8 cellular contexts compared by ENCODE assay signal in the genomic region with DNA sequence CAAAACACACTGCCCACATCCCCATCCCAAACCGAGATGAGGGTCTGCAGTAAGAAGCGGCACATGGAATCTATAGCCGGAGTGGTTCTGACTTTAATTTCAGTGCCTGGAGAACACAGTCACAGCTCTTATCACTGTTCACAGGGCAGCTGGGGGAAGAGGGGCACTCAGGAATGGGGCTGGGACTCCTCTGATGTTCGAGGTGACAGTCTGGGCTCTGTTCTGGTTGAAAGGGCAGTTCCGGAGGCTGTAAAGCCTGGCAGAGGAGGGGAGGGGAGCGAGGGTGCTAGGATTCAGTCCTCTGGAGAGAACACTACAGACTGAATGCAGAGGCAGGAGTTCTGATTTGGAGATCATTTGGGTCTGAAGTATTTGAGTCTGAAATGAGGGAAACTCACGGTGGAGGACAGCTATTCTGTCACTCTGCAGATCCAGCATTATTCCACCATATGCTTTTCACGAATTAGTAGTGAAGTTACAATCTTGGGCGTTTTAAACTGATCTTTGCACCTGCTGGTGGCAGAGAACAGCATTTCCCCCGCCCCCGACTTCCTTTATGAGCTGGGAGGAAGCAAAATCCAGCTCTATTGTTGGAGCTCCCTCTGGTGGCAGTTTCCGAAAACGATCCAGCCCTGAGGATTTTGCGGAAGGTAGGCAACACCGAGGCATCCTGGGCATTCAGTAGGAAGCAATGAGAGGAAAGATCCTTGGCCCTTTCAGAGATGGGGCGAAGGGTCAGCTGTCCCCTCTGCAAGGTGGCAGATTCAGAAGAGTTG. TPM values are rescaled to one million over a fixed set of nuclear protein-coding genes. Genes with fewer than 3 reads are reported as not detected.
DNase-seq lines count a peak whose midpoint lies in the region; ATAC-seq and TF ChIP-seq lines count a peak whose summit lies in the region.

No MANE protein-coding gene starts in this region.

- no peaks in the 10 kb centered on the region for H3K9me3 ChIP-seq in OCI-LY7 (ENCODE audit: low read length)

- TF ChIP-seq CTCF in OCI-LY7 (conservative IDR thresholded peaks at IDR 0.05; ENCODE audit: low read length) (peak; percentile 89), fibroblast of mammary gland (conservative IDR thresholded peaks at IDR 0.05; ENCODE audit: control insufficient read depth, insufficient read depth, low read depth, low read length) (peak; percentile 92), nephron (IDR thresholded peaks at IDR 0.05; ENCODE audit: unreplicated experiment in 3 of 3) (peak; percentile 79 to 86 (median 83))

- no peaks in the 10 kb centered on the region for H3K79me2 ChIP-seq in OCI-LY7 (ENCODE audit: insufficient read depth, low read depth, low read length)

- CTCF ChIA-PET in OCI-LY7 (lab: Charles Lee; ENCODE audit: unreplicated experiment) = interaction anchor here (0.5 to 1.6 kb wide), 4 partner anchors 13 to 371 kb away, joined by 3 to 5 read pairs (median 3); no protein-coding TSS in a partner anchor

- H2AFZ ChIP-seq in OCI-LY7 (ENCODE audit: low read length) = peak overlapping the region; percentile 95

- no peaks in the 10 kb centered on the region for H3K9me2 ChIP-seq in OCI-LY7 (ENCODE audit: insufficient read depth, low read length)

- no peaks in the 10 kb centered on the region for H3K9me3 Mint-ChIP-seq in activated T-cell treated with anti-CD3 and anti-CD28 coated beads, Interleukin-2, amount 50 U/mL, for 4 hours
- H3K9me3 Mint-ChIP-seq in nephron = no peaks in the 10 kb centered on the region

- H3K4me3 ChIP-seq in OCI-LY7 (ENCODE audit: low read depth, low read length, poor library complexity, severe bottlenecking) (peak overlapping the region; percentile 18), fibroblast of mammary gland (ENCODE audit: control insufficient read depth, low read depth, low read length) (peak overlapping the region; percentile 37)

- intact Hi-C loops in OCI-LY7 (cut with micrococcal nuclease; ENCODE audit: unreplicated experiment) = loop anchor here (1.0 kb wide), 2 partner anchors 377 to 492 kb away; no protein-coding TSS in a partner anchor

- H4K20me1 ChIP-seq in OCI-LY7 (ENCODE audit: insufficient read depth, low read length) = no peaks in the 10 kb centered on the region

- H3K27me3 Mint-ChIP-seq in activated T-cell treated with anti-CD3 and anti-CD28 coated beads, Interleukin-2, amount 50 U/mL, for 4 hours (ENCODE audit: low read depth) = peaks cover 31% of the 10 kb centered on the region
- H3K27me3 Mint-ChIP-seq in nephron (ENCODE audit: low read depth) = peaks cover 90% of the 10 kb centered on the region

- H3K4me1 ChIP-seq in OCI-LY7 (ENCODE audit: insufficient read depth, low read length, poor library complexity, severe bottlenecking) = peaks cover 9% of the 10 kb centered on the region

- H3K4me1 Mint-ChIP-seq in activated T-cell treated with anti-CD3 and anti-CD28 coated beads, Interleukin-2, amount 50 U/mL, for 4 hours (ENCODE audit: low read depth) = peaks cover 15% of the 10 kb centered on the region
- H3K4me1 Mint-ChIP-seq in nephron = peaks cover 14% of the 10 kb centered on the region

- H3K27ac Mint-ChIP-seq in nephron = no peak overlapping the region

- no peak overlapping the region for H3K27ac ChIP-seq in OCI-LY7 (ENCODE audit: low read depth, low read length, poor library complexity, severe bottlenecking)

- no TSS peak for BruUV-seq in OCI-LY7 (replicated peaks; lab: Mats Ljungman, UMichigan)

- no peaks in the 10 kb centered on the region for H3K36me3 Mint-ChIP-seq in activated T-cell treated with anti-CD3 and anti-CD28 coated beads, Interleukin-2, amount 50 U/mL, for 4 hours (ENCODE audit: insufficient read depth)
- H3K36me3 Mint-ChIP-seq in nephron (ENCODE audit: low read depth) = no peaks in the 10 kb centered on the region

- ATAC-seq in GM21423 (IDR thresholded peaks at IDR 0.05; ENCODE audit: unreplicated experiment) = peak; percentile 84
- ATAC-seq in activated T-cell treated with anti-CD3 and anti-CD28 coated beads, Interleukin-2, amount 50 U/mL, for 4 hours = peak; percentile 82 to 84

- DNase-seq in DMS 273 (lab: John Stamatoyannopoulos, UW; ENCODE audit: unreplicated experiment) (peak; percentile 92), HUDEP-2 (lab: John Stamatoyannopoulos, UW; ENCODE audit: unreplicated experiment in 76 of 76) (peak in 69 of 76 experiments; percentile 4 to 88 (median 49)), OCI-LY7 (ENCODE audit: low spot score) (peak; percentile 83), fibroblast of mammary gland (ENCODE audit: low read depth) (peak; percentile 69)
- peak; percentile 83 for DNase-seq in activated T-cell treated with anti-CD3 and anti-CD28 coated beads, Interleukin-2, amount 50 U/mL, for 4 hours
- peak; percentile 62 to 87 (median 72) for DNase-seq in stimulated activated naive CD4-positive, alpha-beta T cell (lab: John Stamatoyannopoulos, UW)

- H3K36me3 ChIP-seq in OCI-LY7 (ENCODE audit: insufficient read depth, low read length) = no peaks in the 10 kb centered on the region

- H3K4me3 Mint-ChIP-seq in activated T-cell treated with anti-CD3 and anti-CD28 coated beads, Interleukin-2, amount 50 U/mL, for 4 hours = peak overlapping the region; percentile 82
- H3K4me3 Mint-ChIP-seq in nephron = peak overlapping the region; percentile 78 to 85 (median 81)

- POLR2A ChIA-PET in OCI-LY7 (lab: Charles Lee) = interaction anchor here (1.0 kb wide), 1 partner anchor 12 kb away, joined by 3 read pairs; no protein-coding TSS in a partner anchor

- H3K4me2 ChIP-seq in OCI-LY7 (ENCODE audit: low read length) = peak overlapping the region; percentile 62

RNA-seq across cellular contexts. Expression of a gene that starts 22.7 kb away (rescaled TPM):
- not detected in 2 replicates for total RNA-seq in OCI-LY7 (2014; rRNA removed; shearing (Covaris generic))
- total RNA-seq in OCI-LY7 (2022) = not detected in 2 replicates
- not detected for total RNA-seq in activated T-cell treated with anti-CD3 and anti-CD28 coated beads, Interleukin-2, amount 50 U/mL, for 4 hours

RNA-seq across cellular contexts. Expression of a gene that starts 36.6 kb away (rescaled TPM):
- not detected in 2 replicates for total RNA-seq in OCI-LY7 (2014; rRNA removed; shearing (Covaris generic))
- not detected in 2 replicates for total RNA-seq in OCI-LY7 (2022)
- total RNA-seq in activated T-cell treated with anti-CD3 and anti-CD28 coated beads, Interleukin-2, amount 50 U/mL, for 4 hours = not detected
